ENCODE assay signal across 1 cellular context in the genomic region with DNA sequence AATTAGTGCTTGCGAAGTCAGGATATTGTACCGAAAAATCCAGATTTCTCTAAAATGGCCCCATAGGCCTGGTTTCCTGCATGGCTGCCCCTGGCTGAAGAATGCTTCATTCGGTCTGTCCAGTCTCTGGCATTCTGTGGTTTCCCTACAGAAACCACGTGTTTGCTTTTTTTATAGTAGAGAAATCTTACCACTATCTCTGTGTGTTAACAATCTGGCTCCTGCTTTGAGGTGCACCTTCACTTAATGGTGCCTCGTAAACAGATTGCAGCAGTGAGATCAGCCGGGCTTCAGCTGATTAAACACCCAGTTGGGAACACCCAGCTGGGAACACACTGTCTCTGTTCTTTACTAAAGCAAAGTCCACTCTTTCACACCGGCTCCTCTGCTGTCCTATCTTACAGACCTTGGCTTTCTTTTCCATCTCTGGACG.
TF ChIP-seq lines count a peak whose summit lies in the region.

No MANE protein-coding gene starts in this region.

TF ChIP-seq in liver, 16 proteins besides CTCF, POLR2A, EP300 and RAD21 (continued from another document):
- TF ChIP-seq, protein P1, sequence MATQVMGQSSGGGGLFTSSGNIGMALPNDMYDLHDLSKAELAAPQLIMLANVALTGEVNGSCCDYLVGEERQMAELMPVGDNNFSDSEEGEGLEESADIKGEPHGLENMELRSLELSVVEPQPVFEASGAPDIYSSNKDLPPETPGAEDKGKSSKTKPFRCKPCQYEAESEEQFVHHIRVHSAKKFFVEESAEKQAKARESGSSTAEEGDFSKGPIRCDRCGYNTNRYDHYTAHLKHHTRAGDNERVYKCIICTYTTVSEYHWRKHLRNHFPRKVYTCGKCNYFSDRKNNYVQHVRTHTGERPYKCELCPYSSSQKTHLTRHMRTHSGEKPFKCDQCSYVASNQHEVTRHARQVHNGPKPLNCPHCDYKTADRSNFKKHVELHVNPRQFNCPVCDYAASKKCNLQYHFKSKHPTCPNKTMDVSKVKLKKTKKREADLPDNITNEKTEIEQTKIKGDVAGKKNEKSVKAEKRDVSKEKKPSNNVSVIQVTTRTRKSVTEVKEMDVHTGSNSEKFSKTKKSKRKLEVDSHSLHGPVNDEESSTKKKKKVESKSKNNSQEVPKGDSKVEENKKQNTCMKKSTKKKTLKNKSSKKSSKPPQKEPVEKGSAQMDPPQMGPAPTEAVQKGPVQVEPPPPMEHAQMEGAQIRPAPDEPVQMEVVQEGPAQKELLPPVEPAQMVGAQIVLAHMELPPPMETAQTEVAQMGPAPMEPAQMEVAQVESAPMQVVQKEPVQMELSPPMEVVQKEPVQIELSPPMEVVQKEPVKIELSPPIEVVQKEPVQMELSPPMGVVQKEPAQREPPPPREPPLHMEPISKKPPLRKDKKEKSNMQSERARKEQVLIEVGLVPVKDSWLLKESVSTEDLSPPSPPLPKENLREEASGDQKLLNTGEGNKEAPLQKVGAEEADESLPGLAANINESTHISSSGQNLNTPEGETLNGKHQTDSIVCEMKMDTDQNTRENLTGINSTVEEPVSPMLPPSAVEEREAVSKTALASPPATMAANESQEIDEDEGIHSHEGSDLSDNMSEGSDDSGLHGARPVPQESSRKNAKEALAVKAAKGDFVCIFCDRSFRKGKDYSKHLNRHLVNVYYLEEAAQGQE (IDR thresholded peaks at IDR 0.05): peak; percentile 87
- TF ChIP-seq, protein P2, sequence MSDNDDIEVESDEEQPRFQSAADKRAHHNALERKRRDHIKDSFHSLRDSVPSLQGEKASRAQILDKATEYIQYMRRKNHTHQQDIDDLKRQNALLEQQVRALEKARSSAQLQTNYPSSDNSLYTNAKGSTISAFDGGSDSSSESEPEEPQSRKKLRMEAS (IDR thresholded peaks at IDR 0.05): peak; percentile 91
- TF ChIP-seq, protein P3, sequence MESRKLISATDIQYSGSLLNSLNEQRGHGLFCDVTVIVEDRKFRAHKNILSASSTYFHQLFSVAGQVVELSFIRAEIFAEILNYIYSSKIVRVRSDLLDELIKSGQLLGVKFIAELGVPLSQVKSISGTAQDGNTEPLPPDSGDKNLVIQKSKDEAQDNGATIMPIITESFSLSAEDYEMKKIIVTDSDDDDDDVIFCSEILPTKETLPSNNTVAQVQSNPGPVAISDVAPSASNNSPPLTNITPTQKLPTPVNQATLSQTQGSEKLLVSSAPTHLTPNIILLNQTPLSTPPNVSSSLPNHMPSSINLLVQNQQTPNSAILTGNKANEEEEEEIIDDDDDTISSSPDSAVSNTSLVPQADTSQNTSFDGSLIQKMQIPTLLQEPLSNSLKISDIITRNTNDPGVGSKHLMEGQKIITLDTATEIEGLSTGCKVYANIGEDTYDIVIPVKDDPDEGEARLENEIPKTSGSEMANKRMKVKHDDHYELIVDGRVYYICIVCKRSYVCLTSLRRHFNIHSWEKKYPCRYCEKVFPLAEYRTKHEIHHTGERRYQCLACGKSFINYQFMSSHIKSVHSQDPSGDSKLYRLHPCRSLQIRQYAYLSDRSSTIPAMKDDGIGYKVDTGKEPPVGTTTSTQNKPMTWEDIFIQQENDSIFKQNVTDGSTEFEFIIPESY (IDR thresholded peaks at IDR 0.05): peak; percentile 93
- TF ChIP-seq SP1 (IDR thresholded peaks at IDR 0.05): peak; percentile 99
- TF ChIP-seq JUND (IDR thresholded peaks at IDR 0.05): peak; percentile 88 to 95
- peak; percentile 95 for TF ChIP-seq HNF4G (IDR thresholded peaks at IDR 0.05)
- peak; percentile 94 for TF ChIP-seq FOXA2 (IDR thresholded peaks at IDR 0.05)
